Comparison of ENCODE assay signal across 11 cellular contexts in the genomic region with DNA sequence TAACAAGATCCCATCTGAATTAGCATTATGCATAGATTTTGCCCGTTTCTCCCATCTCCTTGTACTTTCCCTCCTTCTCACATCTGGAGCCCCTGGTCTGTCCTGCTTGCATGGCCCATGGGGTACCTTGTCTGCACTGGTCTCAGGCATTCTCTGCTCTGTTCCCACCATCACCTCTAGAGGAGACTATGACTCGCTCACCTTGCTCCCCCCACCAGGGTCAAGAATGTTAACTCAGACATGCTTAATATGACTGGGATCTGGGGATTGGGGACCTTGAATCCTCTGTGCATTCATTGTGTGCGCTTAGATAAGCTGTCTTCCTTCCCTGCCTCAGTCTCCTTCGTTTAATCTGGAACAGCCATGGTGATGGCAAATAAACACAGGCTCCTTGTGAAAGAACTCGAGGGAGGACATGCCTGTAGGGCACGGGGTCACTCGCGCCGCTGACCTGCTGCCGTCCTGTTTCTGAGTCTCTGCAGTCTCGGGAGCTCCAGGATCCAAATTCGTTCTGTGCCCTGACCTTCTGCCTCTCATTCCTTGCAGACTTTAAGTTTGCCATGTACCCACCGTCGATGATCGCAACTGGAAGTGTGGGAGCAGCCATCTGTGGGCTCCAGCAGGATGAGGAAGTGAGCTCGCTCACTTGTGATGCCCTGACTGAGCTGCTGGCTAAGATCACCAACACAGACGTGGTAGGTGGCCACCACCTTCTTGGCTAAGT. TPM values are rescaled to one million over a fixed set of nuclear protein-coding genes. Genes with fewer than 3 reads are reported as not detected.
DNase-seq lines count a peak whose midpoint lies in the region; ATAC-seq and TF ChIP-seq lines count a peak whose summit lies in the region.
"Had no signal": no experiment of that assay in that cellular context is flagged by ENCODE, and none has a peak within 500 bp of the region (broad histone marks: within the 10 kb centered on the region; RNA-seq: fewer than 3 reads in every experiment).

No MANE protein-coding gene starts in this region.

- H3K9me3 Mint-ChIP-seq in activated CD8-positive, alpha-beta memory T cell treated with anti-CD3 and anti-CD28 coated beads, Interleukin-2, amount 10 ng/mL, durations not matched to agents 7 days and 5 days (ENCODE audit: low read depth) = no peaks in the 10 kb centered on the region
- H3K9me3 Mint-ChIP-seq in stimulated activated effector memory CD8-positive, alpha-beta T cell treated with anti-CD3 and anti-CD28 coated beads, Interleukin-12 subunit alpha, Interleukin-12 subunit beta, amount 100 ng/mL, for 72 hours = no peaks in the 10 kb centered on the region

- no peak for ATAC-seq in activated CD8-positive, alpha-beta memory T cell treated with anti-CD3 and anti-CD28 coated beads, Interleukin-2, amount 10 ng/mL, durations not matched to agents 7 days and 5 days
- ATAC-seq in left ventricle myocardium superior = peak; percentile 4
- ATAC-seq in stimulated activated effector memory CD8-positive, alpha-beta T cell treated with anti-CD3 and anti-CD28 coated beads, Interleukin-12 subunit alpha, Interleukin-12 subunit beta, amount 100 ng/mL, for 72 hours = peak; percentile 20
- no peak for ATAC-seq in GM19455 (IDR thresholded peaks at IDR 0.05; ENCODE audit: unreplicated experiment)

- peaks cover 92% of the 10 kb centered on the region for H3K36me3 Mint-ChIP-seq in activated CD8-positive, alpha-beta memory T cell treated with anti-CD3 and anti-CD28 coated beads, Interleukin-2, amount 10 ng/mL, durations not matched to agents 7 days and 5 days
- peaks cover 100% of the 10 kb centered on the region for H3K36me3 Mint-ChIP-seq in stimulated activated effector memory CD8-positive, alpha-beta T cell treated with anti-CD3 and anti-CD28 coated beads, Interleukin-12 subunit alpha, Interleukin-12 subunit beta, amount 100 ng/mL, for 72 hours

- no TSS peak for BruUV-seq in OCI-LY7 (replicated peaks; lab: Mats Ljungman, UMichigan)

- peaks cover 96% of the 10 kb centered on the region for H3K4me1 Mint-ChIP-seq in activated CD8-positive, alpha-beta memory T cell treated with anti-CD3 and anti-CD28 coated beads, Interleukin-2, amount 10 ng/mL, durations not matched to agents 7 days and 5 days
- H3K4me1 Mint-ChIP-seq in stimulated activated effector memory CD8-positive, alpha-beta T cell treated with anti-CD3 and anti-CD28 coated beads, Interleukin-12 subunit alpha, Interleukin-12 subunit beta, amount 100 ng/mL, for 72 hours = peaks cover 99% of the 10 kb centered on the region

- H3K27ac Mint-ChIP-seq in activated CD8-positive, alpha-beta memory T cell treated with anti-CD3 and anti-CD28 coated beads, Interleukin-2, amount 10 ng/mL, durations not matched to agents 7 days and 5 days = peak overlapping the region; percentile 71
- H3K27ac Mint-ChIP-seq in stimulated activated effector memory CD8-positive, alpha-beta T cell treated with anti-CD3 and anti-CD28 coated beads, Interleukin-12 subunit alpha, Interleukin-12 subunit beta, amount 100 ng/mL, for 72 hours = peak overlapping the region; percentile 93

- H3K9me2 ChIP-seq in OCI-LY7 (ENCODE audit: insufficient read depth, low read length) = no peaks in the 10 kb centered on the region

- H3K27ac ChIP-seq in OCI-LY7 (ENCODE audit: low read depth, low read length, poor library complexity, severe bottlenecking) = no peak overlapping the region
- H3K27ac ChIP-seq: 22Rv1 had no signal

- CTCF ChIA-PET in activated CD8-positive, alpha-beta memory T cell treated with anti-CD3 and anti-CD28 coated beads, Interleukin-2, amount 10 ng/mL, durations not matched to agents 7 days and 5 days (lab: Charles Lee) = interaction anchor here (0.6 to 6.8 kb wide), 3 partner anchors 12 to 304 kb away, joined by 3 to 38 read pairs (median 3); no protein-coding TSS in a partner anchor
- CTCF ChIA-PET in OCI-LY7 (lab: Charles Lee; ENCODE audit: unreplicated experiment) = interaction anchor here (0.5 kb wide), 1 partner anchor 13 kb away, joined by 5 read pairs; no protein-coding TSS in a partner anchor

- H3K9me3 ChIP-seq in OCI-LY7 (ENCODE audit: low read length) = no peaks in the 10 kb centered on the region
- H3K9me3 ChIP-seq: testis had no signal

- H3K27me3 Mint-ChIP-seq in activated CD8-positive, alpha-beta memory T cell treated with anti-CD3 and anti-CD28 coated beads, Interleukin-2, amount 10 ng/mL, durations not matched to agents 7 days and 5 days = no peaks in the 10 kb centered on the region

- H3K36me3 ChIP-seq in OCI-LY7 (ENCODE audit: insufficient read depth, low read length) = no peaks in the 10 kb centered on the region

- intact Hi-C loops in left ventricle myocardium superior (cut with micrococcal nuclease) (no loop called here), OCI-LY7 (cut with micrococcal nuclease; ENCODE audit: unreplicated experiment) (no loop called here)

- H2AFZ ChIP-seq in OCI-LY7 (ENCODE audit: low read length) = no peak overlapping the region

- TF ChIP-seq CTCF in OCI-LY7 (conservative IDR thresholded peaks at IDR 0.05; ENCODE audit: low read length) = no peak

- H3K4me2 ChIP-seq in OCI-LY7 (ENCODE audit: low read length) = no peak overlapping the region

- no peaks in the 10 kb centered on the region for H3K4me1 ChIP-seq in OCI-LY7 (ENCODE audit: insufficient read depth, low read length, poor library complexity, severe bottlenecking)

- DNase-seq in NOMO-1 treated with DMSO at 0.1 percent for 48 hours (lab: John Stamatoyannopoulos, UW; ENCODE audit: unreplicated experiment) = peak; percentile 26
- no peak for DNase-seq in NOMO-1 treated with dmso at 0.1 percent for 144 hours (lab: John Stamatoyannopoulos, UW; ENCODE audit: unreplicated experiment)
- no peak for DNase-seq in activated CD8-positive, alpha-beta memory T cell treated with anti-CD3 and anti-CD28 coated beads, Interleukin-2, amount 10 ng/mL, durations not matched to agents 7 days and 5 days
- no peak for DNase-seq in left ventricle myocardium superior
- DNase-seq in stimulated activated effector memory CD8-positive, alpha-beta T cell treated with anti-CD3 and anti-CD28 coated beads, Interleukin-12 subunit alpha, Interleukin-12 subunit beta, amount 100 ng/mL, for 72 hours (ENCODE audit: low spot score in 2 of 2) = no peak
- no peak for DNase-seq in OCI-LY7 (ENCODE audit: low spot score)
- DNase-seq in DMS79 treated with DMSO at 0.1 percent for 48 hours (lab: John Stamatoyannopoulos, UW) = no peak
- DNase-seq: kidney, testis had no signal

- no peak overlapping the region for H3K4me3 Mint-ChIP-seq in activated CD8-positive, alpha-beta memory T cell treated with anti-CD3 and anti-CD28 coated beads, Interleukin-2, amount 10 ng/mL, durations not matched to agents 7 days and 5 days
- H3K4me3 Mint-ChIP-seq in stimulated activated effector memory CD8-positive, alpha-beta T cell treated with anti-CD3 and anti-CD28 coated beads, Interleukin-12 subunit alpha, Interleukin-12 subunit beta, amount 100 ng/mL, for 72 hours = peak overlapping the region; percentile 19

- H3K4me3 ChIP-seq in OCI-LY7 (ENCODE audit: low read depth, low read length, poor library complexity, severe bottlenecking) = no peak overlapping the region
- H3K4me3 ChIP-seq: testis had no signal

- no peaks in the 10 kb centered on the region for H4K20me1 ChIP-seq in OCI-LY7 (ENCODE audit: insufficient read depth, low read length)

- H3K79me2 ChIP-seq in OCI-LY7 (ENCODE audit: insufficient read depth, low read depth, low read length) = no peaks in the 10 kb centered on the region

- POLR2A ChIA-PET in OCI-LY7 (lab: Charles Lee) = no interaction called here

RNA-seq across cellular contexts. Expression of gene CCND2, which starts 14.9 kb away (rescaled TPM):
- 100 to 1,000 TPM; 492 to 862 TPM for total RNA-seq in activated CD8-positive, alpha-beta memory T cell treated with anti-CD3 and anti-CD28 coated beads, Interleukin-2, amount 10 ng/mL, durations not matched to agents 7 days and 5 days
- 281 TPM for total RNA-seq in left ventricle myocardium superior
- not detected in 2 replicates for total RNA-seq in OCI-LY7 (2014; rRNA removed; shearing (Covaris generic))
- not detected in 2 replicates for total RNA-seq in OCI-LY7 (2022)

RNA-seq across cellular contexts. Expression of gene TIGAR, which starts 32.6 kb away (rescaled TPM):
- 10 to 100 TPM in 1 of 2 experiments, 1 to 10 TPM in 1; 7.6 to 18.1 TPM for total RNA-seq in activated CD8-positive, alpha-beta memory T cell treated with anti-CD3 and anti-CD28 coated beads, Interleukin-2, amount 10 ng/mL, durations not matched to agents 7 days and 5 days
- total RNA-seq in left ventricle myocardium superior (14.4 TPM), OCI-LY7 (2022) (18.2 and 24.7 TPM in 2 replicates)
- 8.0 and 15.4 TPM in 2 replicates for total RNA-seq in OCI-LY7 (2014; rRNA removed; shearing (Covaris generic))

Comparison
In these comparisons a context has a peak if more than half of its experiments do, and no peak if none do; other contexts are left out.
1. ATAC-seq: peak in left ventricle myocardium superior (single experiment) and stimulated activated effector memory CD8-positive, alpha-beta T cell treated with anti-CD3 and anti-CD28 coated beads, Interleukin-12 subunit alpha, Interleukin-12 subunit beta, amount 100 ng/mL, for 72 hours (single experiment); none in activated CD8-positive, alpha-beta memory T cell treated with anti-CD3 and anti-CD28 coated beads, Interleukin-2, amount 10 ng/mL, durations not matched to agents 7 days and 5 days (single experiment) and GM19455 (single experiment).
2. RNA of gene CCND2, which starts 14.9 kb away (total RNA-seq): 492 to 862 TPM in activated CD8-positive, alpha-beta memory T cell treated with anti-CD3 and anti-CD28 coated beads, Interleukin-2, amount 10 ng/mL, durations not matched to agents 7 days and 5 days and 281 TPM in left ventricle myocardium superior (single experiment); not detected in OCI-LY7; every median in the first group is over 100 times any median in the second.